Comparison of ENCODE assay signal across 15 cellular contexts in the genomic region with DNA sequence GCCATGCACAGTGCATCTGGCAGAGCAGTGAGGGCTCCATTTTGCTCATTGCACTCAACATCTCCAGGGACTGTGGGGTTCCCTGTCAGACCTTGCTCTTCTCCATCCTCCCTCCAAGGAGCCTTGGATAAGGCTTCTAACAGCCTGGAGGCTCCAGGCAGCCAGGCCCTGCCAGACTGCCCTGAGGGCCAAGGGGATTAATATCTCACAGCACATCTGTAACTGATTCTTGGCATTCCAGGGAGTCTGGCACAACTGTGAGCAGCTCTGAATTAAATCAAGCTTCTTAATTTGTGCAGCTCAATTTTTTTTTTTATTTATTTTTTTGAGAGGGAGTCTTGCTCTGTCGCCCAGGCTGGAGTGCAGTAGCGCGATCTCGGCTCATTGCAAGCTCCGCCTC.
"Had no signal": no experiment of that assay in that cellular context is flagged by ENCODE, and none has a peak within 500 bp of the region (broad histone marks: within the 10 kb centered on the region; RNA-seq: fewer than 3 reads in every experiment).

No MANE protein-coding gene starts in this region.

- H3K9me3 ChIP-seq: body of pancreas, esophagus squamous epithelium, lower lobe of right lung, spleen, thoracic aorta had no signal

- H3K27me3 ChIP-seq: body of pancreas, esophagus squamous epithelium, spleen had no signal

- H3K36me3 ChIP-seq: esophagus squamous epithelium, lower lobe of right lung, spleen, thoracic aorta had no signal

- H3K4me3 ChIP-seq: body of pancreas, esophagus squamous epithelium, lower lobe of right lung, spleen, thoracic aorta had no signal

- DNase-seq: activated CD4-positive, alpha-beta memory T cell treated with anti-CD3 and anti-CD28 coated beads for 36 hours; activated CD4-positive, alpha-beta T cell treated with anti-CD3 and anti-CD28 coated beads for 4 hours; activated gamma-delta T cell treated with Interleukin-2 at 50 U/mL for 16 hours; activated T-cell treated with anti-CD3 and anti-CD28 coated beads for 4 hours; body of pancreas; effector memory CD8-positive, alpha-beta T cell; esophagus squamous epithelium; head of caudate nucleus; lower lobe of right lung; posterior cingulate gyrus; spleen; stimulated activated naive B cell treated with anti-CD40 and anti-IgM and Interleukin-4, amounts not matched to agents 10 μg/mL and 1 μg/mL and 100 μg/mL, for 72 hours had no signal

- H3K4me1 ChIP-seq: body of pancreas, spleen had no signal

- ATAC-seq: activated naive CD4-positive, alpha-beta T cell treated with anti-CD3 and anti-CD28 coated beads, Interleukin-2, amount 50 U/mL, for 72 hours; body of pancreas; effector memory CD8-positive, alpha-beta T cell; lower lobe of right lung; natural killer cell treated with Interleukin-12 subunit alpha and Interleukin-12 subunit beta and Interleukin-15 and Interleukin-18, amount 100 ng/mL, for 72 hours; stimulated activated naive B cell treated with anti-CD40 and anti-IgM and Interleukin-4, amounts not matched to agents 10 μg/mL and 1 μg/mL and 100 μg/mL, for 72 hours had no signal

- H3K27ac ChIP-seq: body of pancreas, esophagus squamous epithelium, lower lobe of right lung, spleen, thoracic aorta had no signal
